ENCODE assay signal across 8 cellular contexts in the genomic region with DNA sequence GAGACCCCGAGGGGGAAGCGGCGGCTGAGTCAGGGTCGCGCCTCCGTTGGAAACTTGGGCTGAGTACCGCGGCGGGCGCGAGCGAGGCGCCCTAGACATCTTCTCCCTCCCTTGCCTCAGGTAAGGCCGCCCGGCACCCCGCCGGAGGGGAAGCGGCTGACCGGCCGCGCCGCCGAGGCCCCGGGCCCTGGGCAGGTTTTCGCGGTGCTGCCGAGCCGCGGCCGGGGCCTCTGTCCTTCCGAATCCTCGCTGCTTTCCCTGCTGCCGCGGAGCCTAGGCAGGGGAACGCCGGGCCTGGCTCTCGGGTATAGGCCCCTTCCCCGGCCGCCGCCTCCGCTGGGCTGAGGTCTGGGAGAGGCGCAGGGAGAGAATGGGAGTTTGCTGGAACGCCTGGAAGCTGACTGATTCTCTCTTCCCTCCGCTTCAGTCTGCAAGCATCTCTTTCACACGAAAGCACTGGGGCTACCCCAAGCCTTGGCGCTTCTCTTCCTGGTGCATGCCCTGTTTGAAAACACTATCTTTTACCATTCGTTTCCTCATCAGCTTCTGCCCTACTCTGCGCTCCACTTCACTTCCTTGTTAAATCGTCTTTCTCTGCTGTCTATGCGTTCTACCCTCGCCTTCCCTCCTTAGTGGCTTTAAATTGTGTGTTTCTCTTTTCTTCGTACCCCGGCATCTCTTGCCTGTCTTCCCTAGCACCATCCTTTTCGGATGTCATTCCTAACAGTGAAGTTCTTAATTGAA. TPM values are rescaled to one million over a fixed set of nuclear protein-coding genes. Genes with fewer than 3 reads are reported as not detected.
DNase-seq lines count a peak whose midpoint lies in the region; ATAC-seq, FAIRE-seq and TF ChIP-seq lines count a peak whose summit lies in the region.

No MANE protein-coding gene starts in this region.

- peak overlapping the region; percentile 72 for H3K27ac Mint-ChIP-seq in neural progenitor cell

- peaks cover 2% of the 10 kb centered on the region; the same call in 1 of the 2 replicates for H3K36me3 ChIP-seq in Panc1 (ENCODE audit: control insufficient read depth, insufficient read depth, low read length)
- no peaks in the 10 kb centered on the region for H3K36me3 ChIP-seq in neural progenitor cell
- no peaks in the 10 kb centered on the region for H3K36me3 ChIP-seq in uterus

- no peak for TF ChIP-seq EP300 in A549 (IDR thresholded peaks at IDR 0.05)

- H3K27me3 ChIP-seq in Panc1 (ENCODE audit: control insufficient read depth, insufficient read depth, low read length) (no peaks in the 10 kb centered on the region), neural progenitor cell (no peaks in the 10 kb centered on the region), uterus (no peaks in the 10 kb centered on the region)

- peaks cover 37% of the 10 kb centered on the region for H3K4me1 ChIP-seq in A549
- no peaks in the 10 kb centered on the region for H3K4me1 ChIP-seq in Panc1 (ENCODE audit: control insufficient read depth, insufficient read depth, low read length)
- peaks cover 13% of the 10 kb centered on the region for H3K4me1 ChIP-seq in neural progenitor cell
- H3K4me1 ChIP-seq in uterus: peaks cover 0 to 7% of the 10 kb centered on the region in 2 donors

- peak overlapping the region; percentile 88 for H3K9ac ChIP-seq in neural progenitor cell

- no peak for FAIRE-seq in A549 (lab: Jason Lieb, UNC)

- TF ChIP-seq POLR2A in A549 (IDR thresholded peaks at IDR 0.05; ENCODE audit: low read length) (no peak), uterus (IDR thresholded peaks at IDR 0.05) (no peak)

- peaks cover 51% of the 10 kb centered on the region for H4K20me1 ChIP-seq in neural progenitor cell (ENCODE audit: low read depth)

- H3K4me2 ChIP-seq in A549: peak overlapping the region; percentile 84
- peak overlapping the region; percentile 95 for H3K4me2 ChIP-seq in neural progenitor cell

- in situ Hi-C loops in Panc1 (cut with HindIII; ENCODE audit: low pct_unique_long_range_greater_than_20kb, low sequenced_read_pairs): no loop called here

- H3K4me3 ChIP-seq in A549: peak overlapping the region; percentile 83
- peak overlapping the region; percentile 78 for H3K4me3 ChIP-seq in GM12865 (ENCODE audit: low read depth, low read length)
- peak overlapping the region; percentile 90 to 99 for H3K4me3 ChIP-seq in Panc1 (ENCODE audit: low read depth in 2 of 2, low read length in 2 of 2)
- H3K4me3 ChIP-seq in neural progenitor cell: peak overlapping the region; percentile 97
- H3K4me3 ChIP-seq in uterus: peak overlapping the region; percentile 64 to 91

- WGBS in A549 (ENCODE audit: missing lambda C conversion rate): 1% methylated on average over 46 of the region's 54 CpGs

- no TSS peak for BruUV-seq in Panc1 (replicated peaks; lab: Mats Ljungman, UMichigan)

- H2AFZ ChIP-seq in neural progenitor cell (replicated peaks): peak overlapping the region; percentile 51

- ATAC-seq in A549 (peak; percentile 13 to 23), HG03175 (IDR thresholded peaks at IDR 0.05; ENCODE audit: unreplicated experiment) (peak; percentile 24), Panc1 (peak; percentile 13)

- intact Hi-C loops in Panc1 (cut with micrococcal nuclease; ENCODE audit: unreplicated experiment) (loop anchor here (10.0 kb wide), 1 partner anchor 85 kb away; no protein-coding TSS in a partner anchor), uterus (cut with DNase I; ENCODE audit: low total_unique reads) (no loop called here)

- peaks cover 6% of the 10 kb centered on the region for H3K36me3 Mint-ChIP-seq in neural progenitor cell

- H3F3A ChIP-seq in neural progenitor cell (ENCODE audit: low read depth): peaks cover 30% of the 10 kb centered on the region

- CTCF ChIA-PET in A549 (lab: Yijun Ruan, JAX): interaction anchor here (1.0 to 2.8 kb wide), 5 partner anchors 13 to 125 kb away, joined by 4 to 14 read pairs (median 4); no protein-coding TSS in a partner anchor
- CTCF ChIA-PET in Panc1 (lab: Charles Lee): interaction anchor here (0.6 kb wide), 1 partner anchor 1097 kb away, joined by 3 read pairs; no protein-coding TSS in a partner anchor

- H3K4me3 Mint-ChIP-seq in neural progenitor cell: peak overlapping the region; percentile 99

- H3K9me3 ChIP-seq in A549 (peaks cover 11% of the 10 kb centered on the region; the same call in 2 of the 3 replicates), Panc1 (ENCODE audit: control insufficient read depth, insufficient read depth, low read depth, low read length) (no peaks in the 10 kb centered on the region), neural progenitor cell (ENCODE audit: low read depth) (no peaks in the 10 kb centered on the region), uterus (no peaks in the 10 kb centered on the region)

- peaks cover 16% of the 10 kb centered on the region for H3K9me3 Mint-ChIP-seq in neural progenitor cell

- peaks cover 23% of the 10 kb centered on the region for H3K4me1 Mint-ChIP-seq in neural progenitor cell

- POLR2A ChIA-PET in A549 (lab: Yijun Ruan, JAX): interaction anchor here (0.6 to 2.0 kb wide), 6 partner anchors 12 to 769 kb away, joined by 3 to 5 read pairs (median 3); no protein-coding TSS in a partner anchor
- POLR2A ChIA-PET in Panc1 (lab: Charles Lee): no interaction called here

- no peak for TF ChIP-seq RAD21 in A549 (conservative IDR thresholded peaks at IDR 0.05 in 1 of 2, IDR thresholded peaks at IDR 0.05 in 1 of 2)

- peaks cover 56% of the 10 kb centered on the region for H3K79me2 ChIP-seq in neural progenitor cell (ENCODE audit: low read depth)

- TF ChIP-seq CTCF in A549 (IDR thresholded peaks at IDR 0.05) (no peak), GM12865 (IDR thresholded peaks at IDR 0.05; ENCODE audit: insufficient read depth, low read depth, low read length, missing control alignments) (no peak), Panc1 (IDR thresholded peaks at IDR 0.05) (no peak), neural progenitor cell (IDR thresholded peaks at IDR 0.05) (no peak), uterus (IDR thresholded peaks at IDR 0.05) (no peak)

- DNase-seq in A549 (ENCODE audit: low read depth in 1 of 2, low spot score in 1 of 2) (peak; percentile 29 to 57), GM12865 (ENCODE audit: low read depth) (peak; percentile 74), Panc1 (ENCODE audit: low read depth, low spot score) (no peak), foreskin melanocyte (peak; percentile 51), neural progenitor cell (ENCODE audit: low spot score) (no peak), uterus (peak in 1 of 2 donors; percentile 25)
- peak; percentile 29 to 47 (median 40) for DNase-seq in activated naive CD4-positive, alpha-beta T cell (lab: John Stamatoyannopoulos, UW)

- H3K27me3 Mint-ChIP-seq in neural progenitor cell (ENCODE audit: insufficient read depth, low read depth): peaks cover 8% of the 10 kb centered on the region

- peak overlapping the region; percentile 86 to 94 for H3K27ac ChIP-seq in A549
- H3K27ac ChIP-seq in Panc1 (ENCODE audit: low read length): peak overlapping the region; percentile 95
- peak overlapping the region; percentile 48 for H3K27ac ChIP-seq in neural progenitor cell
- peak overlapping the region; percentile 95 to 98 for H3K27ac ChIP-seq in uterus

TF ChIP-seq in A549, 52 proteins besides CTCF, POLR2A, EP300 and RAD21:
- TF ChIP-seq PHF8 (IDR thresholded peaks at IDR 0.05; ENCODE audit: borderline replicate concordance, low read depth) (peak; percentile 59), JUN (IDR thresholded peaks at IDR 0.05) (peak in 1 of 2 experiments; percentile 27; a peak in 1 of 5 replicates), JUNB (IDR thresholded peaks at IDR 0.05) (no peak), REST (IDR thresholded peaks at IDR 0.05) (no peak), FOSB (CRISPR knock-in tag; IDR thresholded peaks at IDR 0.05) (no peak)

RNA-seq across cellular contexts. Expression of gene PPM1B, which starts 0.7 kb away (rescaled TPM):
- polyA plus RNA-seq in A549 (2011; rRNA removed) (75.1 and 78.3 TPM in 2 replicates), A549 (2017; fragmentation: RNase III; extraction: RNeasy Plus Mini Kit Qiagen cat#74134 plus additional on column Dnase treatment) (49.0 to 51.2 TPM (median 49.1 TPM) in 3 replicates)
- polyA plus RNA-seq in A549 (2012; cell fraction: cytosol; rRNA removed): 21.7 and 25.3 TPM in 2 replicates
- polyA plus RNA-seq in A549 (2012; cell fraction: nucleus; rRNA removed): 9.8 and 13.3 TPM in 2 replicates
- polyA minus RNA-seq in A549 (2011; rRNA and poly(A)+ RNA removed): 51.2 and 60.5 TPM in 2 replicates
- total RNA-seq in Panc1 (2021; ENCODE audit: unreplicated experiment) (36.0 TPM), neural progenitor cell (ENCODE audit: low replicate concordance) (57.6 and 86.6 TPM in 2 replicates), uterus (10 to 100 TPM; 26.6 to 63.3 (median 57.5) TPM)
- 32.7 TPM for polyA plus RNA-seq in Panc1 (2012; ENCODE audit: insufficient read length)

Comparison
In these comparisons a context has a peak if more than half of its experiments do, and no peak if none do; other contexts are left out.
1. DNase-seq: peak in A549 (2 of 2), GM12865 (single experiment), activated naive CD4-positive, alpha-beta T cell (4 of 4) and foreskin melanocyte (single experiment); none in Panc1 (single experiment) and neural progenitor cell (single experiment).
2. Peak in every context shown above with its lines, with median percentiles within 50 percentile points of each other: ATAC-seq, H3K27ac ChIP-seq and H3K4me3 ChIP-seq.